Comparison of ENCODE assay signal across 10 cellular contexts in genomic region chr13:67134322-67135129, GRCh38.
A peak's percentile ranks its signal among the peaks of the same experiment; 100 is the strongest.
DNase-seq lines count a peak whose midpoint lies in the region; ATAC-seq and TF ChIP-seq lines count a peak whose summit lies in the region.
"Had no signal": no experiment of that assay in that cellular context is flagged by ENCODE, and none has a peak within 500 bp of the region (broad histone marks: within the 10 kb centered on the region; RNA-seq: fewer than 3 reads in every experiment).

No MANE protein-coding gene starts in this region.

- H3K36me3 Mint-ChIP-seq in nephron (ENCODE audit: low read depth), result no peaks in the 10 kb centered on the region
- H3K36me3 Mint-ChIP-seq: activated CD4-positive, alpha-beta memory T cell treated with anti-CD3 and anti-CD28 coated beads for 36 hours had no signal

- H3F3A ChIP-seq in Loucy (ENCODE audit: low read depth), result no peaks in the 10 kb centered on the region
- no peaks in the 10 kb centered on the region for H3F3A ChIP-seq in PC-3 (ENCODE audit: low read length, unreplicated experiment)

- H2AFZ ChIP-seq in Loucy (ENCODE audit: low read length), result peak overlapping the region; percentile 91
- no peak overlapping the region for H2AFZ ChIP-seq in PC-3 (ENCODE audit: low read length)

- H4K20me1 ChIP-seq in Loucy (ENCODE audit: insufficient read depth, low read length, poor library complexity, severe bottlenecking), result no peaks in the 10 kb centered on the region
- no peaks in the 10 kb centered on the region for H4K20me1 ChIP-seq in PC-3 (ENCODE audit: low read length)

- peak overlapping the region; percentile 44 for H3K9ac ChIP-seq in Loucy (ENCODE audit: low read depth, low read length, poor library complexity, severe bottlenecking)
- no peak overlapping the region for H3K9ac ChIP-seq in PC-3 (ENCODE audit: low read length)

- CTCF ChIA-PET in PC-3 (lab: Charles Lee), result no interaction called here

- POLR2A ChIA-PET in PC-3 (lab: Charles Lee; ENCODE audit: unreplicated experiment), result no interaction called here

- no peaks in the 10 kb centered on the region for H3K9me3 ChIP-seq in Loucy (ENCODE audit: insufficient read depth, low read depth, low read length)
- H3K9me3 ChIP-seq in PC-3 (ENCODE audit: low read length), result no peaks in the 10 kb centered on the region
- H3K9me3 ChIP-seq: pancreas had no signal

- H3K27me3 ChIP-seq in Loucy (ENCODE audit: insufficient read depth, low read length, poor library complexity, severe bottlenecking) (no peaks in the 10 kb centered on the region), PC-3 (ENCODE audit: low read length) (no peaks in the 10 kb centered on the region)
- H3K27me3 ChIP-seq: pancreas had no signal

- no peak for TF ChIP-seq CTCF in Loucy (conservative IDR thresholded peaks at IDR 0.05; ENCODE audit: low read length)
- no peak for TF ChIP-seq CTCF in choroid plexus epithelial cell (conservative IDR thresholded peaks at IDR 0.05; ENCODE audit: low read depth, low read length)
- no peak for TF ChIP-seq CTCF in nephron (IDR thresholded peaks at IDR 0.05; ENCODE audit: unreplicated experiment in 3 of 3)
- no peak for TF ChIP-seq CTCF in PC-3 (conservative IDR thresholded peaks at IDR 0.05; ENCODE audit: low read depth, low read length)

- no peaks in the 10 kb centered on the region for H3K79me2 ChIP-seq in Loucy (ENCODE audit: insufficient read depth, low read length)
- no peaks in the 10 kb centered on the region for H3K79me2 ChIP-seq in PC-3 (ENCODE audit: low read length)

- peaks cover 12% of the 10 kb centered on the region for H3K4me1 ChIP-seq in Loucy (ENCODE audit: insufficient read depth, low read length, poor library complexity, severe bottlenecking)
- H3K4me1 ChIP-seq in PC-3 (ENCODE audit: insufficient read depth, low read length), result no peaks in the 10 kb centered on the region

- no peaks in the 10 kb centered on the region for H3K9me3 Mint-ChIP-seq in nephron
- H3K9me3 Mint-ChIP-seq: activated CD4-positive, alpha-beta memory T cell treated with anti-CD3 and anti-CD28 coated beads for 36 hours had no signal

- no peaks in the 10 kb centered on the region for H3K27me3 Mint-ChIP-seq in nephron (ENCODE audit: low read depth)
- H3K27me3 Mint-ChIP-seq: activated CD4-positive, alpha-beta memory T cell treated with anti-CD3 and anti-CD28 coated beads for 36 hours had no signal

- peaks cover 10% of the 10 kb centered on the region for H3K4me1 Mint-ChIP-seq in nephron

- H3K36me3 ChIP-seq in Loucy (ENCODE audit: insufficient read depth, low read length) (no peaks in the 10 kb centered on the region), PC-3 (ENCODE audit: low read depth, low read length) (no peaks in the 10 kb centered on the region)
- H3K36me3 ChIP-seq: pancreas had no signal

- no peak overlapping the region for H3K27ac ChIP-seq in PC-3 (ENCODE audit: low read length)
- H3K27ac ChIP-seq: pancreas had no signal

- peak overlapping the region; percentile 46 for H3K4me3 ChIP-seq in Loucy (ENCODE audit: low read length, poor library complexity, severe bottlenecking)
- peak overlapping the region; percentile 47 for H3K4me3 ChIP-seq in choroid plexus epithelial cell (ENCODE audit: low read depth, low read length)
- H3K4me3 ChIP-seq in PC-3 (ENCODE audit: low read length), result no peak overlapping the region
- H3K4me3 ChIP-seq: pancreas had no signal

- DNase-seq in DMS114 treated with DMSO at 0.1 percent for 48 hours (lab: John Stamatoyannopoulos, UW; ENCODE audit: unreplicated experiment) (peak; percentile 12), choroid plexus epithelial cell (ENCODE audit: low read depth) (peak; percentile 61), hippocampal formation (lab: John Stamatoyannopoulos, UW) (no peak), SKM-1 (lab: John Stamatoyannopoulos, UW; ENCODE audit: unreplicated experiment) (no peak), PC-3 (no peak)
- DNase-seq: activated CD4-positive, alpha-beta memory T cell treated with anti-CD3 and anti-CD28 coated beads for 36 hours; pancreas had no signal

- no peak for TF ChIP-seq POLR2A in GM18505 (IDR thresholded peaks at IDR 0.05; ENCODE audit: borderline replicate concordance, extremely low read depth, insufficient read depth, insufficient read length)

- peak overlapping the region; percentile 64 to 76 (median 75) for H3K27ac Mint-ChIP-seq in nephron
- H3K27ac Mint-ChIP-seq: activated CD4-positive, alpha-beta memory T cell treated with anti-CD3 and anti-CD28 coated beads for 36 hours had no signal

- H3K9me2 ChIP-seq in Loucy (replicated peaks; ENCODE audit: low read depth, low read length) (no peaks in the 10 kb centered on the region), PC-3 (replicated peaks; ENCODE audit: low read length) (no peaks in the 10 kb centered on the region)

- peak overlapping the region; percentile 19 to 71 (median 69) for H3K4me3 Mint-ChIP-seq in nephron
- H3K4me3 Mint-ChIP-seq: activated CD4-positive, alpha-beta memory T cell treated with anti-CD3 and anti-CD28 coated beads for 36 hours had no signal

- intact Hi-C loops in PC-3 (cut with micrococcal nuclease), result no loop called here

- H3K4me2 ChIP-seq in Loucy (ENCODE audit: low read depth, low read length, poor library complexity, severe bottlenecking) (peak overlapping the region; percentile 57), PC-3 (ENCODE audit: low read length) (no peak overlapping the region)

- no peak for ATAC-seq in GM18505 (IDR thresholded peaks at IDR 0.05; ENCODE audit: unreplicated experiment)
- ATAC-seq in PC-3, result no peak

- no TSS peak for BruUV-seq in PC-3 (replicated peaks; lab: Mats Ljungman, UMichigan)

Comparison
In these comparisons a context has a peak if more than half of its experiments do, and no peak if none do; other contexts are left out.
1. DNase-seq: peak in DMS114 treated with DMSO at 0.1 percent for 48 hours (single experiment) and choroid plexus epithelial cell (single experiment); none in hippocampal formation (0 of 2), SKM-1 (single experiment) and PC-3 (single experiment).